In the genomic region with DNA sequence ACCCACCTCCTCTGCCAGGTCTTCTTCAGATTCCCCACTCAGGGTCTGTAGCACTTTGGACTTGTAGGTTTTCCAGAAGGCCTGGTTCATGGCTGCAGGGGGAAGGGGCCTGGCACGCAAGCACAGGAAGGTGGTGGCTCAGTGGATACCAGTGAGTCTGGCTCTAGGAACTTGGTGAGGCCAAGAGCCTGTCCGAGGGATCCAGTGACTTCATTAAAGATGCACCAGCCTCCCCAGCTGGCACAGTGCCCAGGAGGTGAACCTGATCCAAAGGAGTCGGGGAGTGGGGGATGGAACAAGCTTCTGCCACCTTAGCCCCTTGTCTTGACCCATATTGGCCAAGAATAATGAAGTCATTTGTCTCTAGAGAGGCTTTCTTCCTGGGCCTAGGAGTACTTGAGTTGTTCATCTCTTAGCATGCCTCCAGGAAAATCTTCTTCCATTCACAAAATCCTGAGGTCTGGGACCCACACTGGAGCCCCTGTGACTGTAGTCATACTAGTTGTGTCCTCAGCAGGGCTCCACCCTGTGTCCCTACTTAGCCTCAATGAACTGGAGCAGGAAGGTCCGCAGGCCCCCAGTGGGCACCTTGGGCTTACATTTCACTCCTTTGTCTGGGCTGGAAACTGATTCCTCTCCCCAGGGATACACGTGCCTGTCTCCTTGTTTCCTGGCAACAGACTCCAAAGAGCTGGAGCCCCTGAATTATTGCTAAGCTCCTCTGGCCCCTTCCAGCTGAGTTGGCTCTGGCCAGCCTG, we compare ENCODE assay signal across 8 cellular contexts. TPM values are rescaled to one million over a fixed set of nuclear protein-coding genes. Genes with fewer than 3 reads are reported as not detected.
DNase-seq lines count a peak whose midpoint lies in the region; TF ChIP-seq lines count a peak whose summit lies in the region.

A gene (minus strand): TSS at position 554 of the 758 bp plus-strand sequence. CDS start 464 bp downstream, at position 90.

- 60 to 77% methylated on average over 5 of the region's 5 CpGs for WGBS in sigmoid colon, 2 donors

- H3K9me3 ChIP-seq in SK-N-MC (ENCODE audit: low read depth, low read length): no peaks in the 10 kb centered on the region
- H3K9me3 ChIP-seq in sigmoid colon: no peaks in the 10 kb centered on the region

- H3K27me3 Mint-ChIP-seq in activated naive CD4-positive, alpha-beta T cell treated with anti-CD3 and anti-CD28 coated beads, Interleukin-2, amount 10 ng/mL, durations not matched to agents 7 days and 5 days: peaks cover 47% of the 10 kb centered on the region

- H3K27ac ChIP-seq in SK-N-MC: no peak within 1 kb of the TSS; the same call in 1 of the 2 replicates
- H3K27ac ChIP-seq in sigmoid colon: peak within 1 kb of the TSS; percentile 78 to 85 (median 82)

- H3K4me3 ChIP-seq in SK-N-MC: peak within 1 kb of the TSS; percentile 91
- H3K4me3 ChIP-seq in foreskin fibroblast (ENCODE audit: low read depth in 1 of 2, low read length in 2 of 2): peak within 1 kb of the TSS; percentile 80 to 90
- peak within 1 kb of the TSS; percentile 84 to 93 (median 86) for H3K4me3 ChIP-seq in sigmoid colon

- peaks cover 48% of the 10 kb centered on the region for H3K4me1 Mint-ChIP-seq in activated naive CD4-positive, alpha-beta T cell treated with anti-CD3 and anti-CD28 coated beads, Interleukin-2, amount 10 ng/mL, durations not matched to agents 7 days and 5 days

- H3K27me3 ChIP-seq in sigmoid colon: no peaks in the 10 kb centered on the region

- H3K36me3 Mint-ChIP-seq in activated naive CD4-positive, alpha-beta T cell treated with anti-CD3 and anti-CD28 coated beads, Interleukin-2, amount 10 ng/mL, durations not matched to agents 7 days and 5 days: no peaks in the 10 kb centered on the region

- peak within 1 kb of the TSS; percentile 85 for H3K4me3 Mint-ChIP-seq in activated naive CD4-positive, alpha-beta T cell treated with anti-CD3 and anti-CD28 coated beads, Interleukin-2, amount 10 ng/mL, durations not matched to agents 7 days and 5 days

- no peak for TF ChIP-seq POLR2A in sigmoid colon (IDR thresholded peaks at IDR 0.05)

- peak within 1 kb of the TSS; percentile 92 for H3K9ac ChIP-seq in SK-N-MC (ENCODE audit: insufficient read length)

- peaks cover 0 to 28% (median 23%) of the 10 kb centered on the region in 4 donors for H3K4me1 ChIP-seq in sigmoid colon

- no peak for TF ChIP-seq CTCF in foreskin fibroblast (IDR thresholded peaks at IDR 0.05; ENCODE audit: low read depth, low read length)
- no peak for TF ChIP-seq CTCF in sigmoid colon (IDR thresholded peaks at IDR 0.05)

- no peaks in the 10 kb centered on the region for H3K9me3 Mint-ChIP-seq in activated naive CD4-positive, alpha-beta T cell treated with anti-CD3 and anti-CD28 coated beads, Interleukin-2, amount 10 ng/mL, durations not matched to agents 7 days and 5 days

- DNase-seq in activated naive CD4-positive, alpha-beta T cell treated with anti-CD3 and anti-CD28 coated beads, Interleukin-2, amount 10 ng/mL, durations not matched to agents 7 days and 5 days: no peak
- DNase-seq in activated naive CD4-positive, alpha-beta T cell (lab: John Stamatoyannopoulos, UW): no peak
- DNase-seq in SK-N-MC (ENCODE audit: low read depth, low spot score) (no peak), foreskin fibroblast (no peak), sigmoid colon (no peak), HPDE6-E6E7 (ENCODE audit: extremely low spot score) (no peak), iPS-NIHi11 (ENCODE audit: low spot score) (no peak), foreskin melanocyte (no peak)

- no peaks in the 10 kb centered on the region; the same call in 1 of the 2 replicates for H3K36me3 ChIP-seq in SK-N-MC (ENCODE audit: insufficient read depth, low read length)
- peaks cover 0 to 10% (median 0%) of the 10 kb centered on the region in 4 donors for H3K36me3 ChIP-seq in sigmoid colon

- CTCF ChIA-PET in activated naive CD4-positive, alpha-beta T cell treated with anti-CD3 and anti-CD28 coated beads, Interleukin-2, amount 10 ng/mL, durations not matched to agents 7 days and 5 days (lab: Charles Lee): interaction anchor here (1.3 to 3.8 kb wide), 7 partner anchors 19 to 249 kb away, joined by 4 to 36 read pairs (median 7); a partner anchor contains a TSS

- H3K27ac Mint-ChIP-seq in activated naive CD4-positive, alpha-beta T cell treated with anti-CD3 and anti-CD28 coated beads, Interleukin-2, amount 10 ng/mL, durations not matched to agents 7 days and 5 days: peak within 1 kb of the TSS; percentile 84

- intact Hi-C loops in sigmoid colon (cut with DNase I): loop anchor here (2.0 to 10.0 kb wide), 4 partner anchors 58 to 156 kb away; a partner anchor contains a TSS

- TF ChIP-seq EP300 in sigmoid colon (IDR thresholded peaks at IDR 0.05): no peak

RNA-seq across cellular contexts. Expression of the gene that starts here (rescaled TPM):
- total RNA-seq in sigmoid colon: not detected
- polyA plus RNA-seq in sigmoid colon: not detected
